ENCODE assay signal across 14 cellular contexts in genomic region chr13:112983042-112983305, GRCh38.
"Had no signal": no experiment of that assay in that cellular context is flagged by ENCODE, and none has a peak within 500 bp of the region (broad histone marks: within the 10 kb centered on the region; RNA-seq: fewer than 3 reads in every experiment).

No MANE protein-coding gene starts in this region.

- ATAC-seq: activated CD4-positive, CD25-positive, alpha-beta regulatory T cell treated with anti-CD3 and anti-CD28 coated beads, Interleukin-2, amount 50 U/mL, for 24 hours; activated CD8-positive, alpha-beta memory T cell treated with anti-CD3 and anti-CD28 coated beads, Interleukin-2, amount 10 ng/mL, durations not matched to agents 7 days and 5 days; activated naive CD4-positive, alpha-beta T cell treated with anti-CD3 and anti-CD28 coated beads, Interleukin-2, amount 50 U/mL, for 72 hours; gastroesophageal sphincter; stimulated activated naive CD8-positive, alpha-beta T cell treated with anti-CD3 and anti-CD28 coated beads, Interleukin-15, amount 100 ng/mL, for 72 hours had no signal

- H3K4me1 ChIP-seq: gastroesophageal sphincter, tibial artery had no signal

- H3K9me3 ChIP-seq: gastroesophageal sphincter, tibial artery had no signal

- H3K27ac ChIP-seq: brain microvascular endothelial cell, tibial artery had no signal

- DNase-seq: activated CD4-positive, alpha-beta T cell treated with anti-CD3 and anti-CD28 coated beads, Interleukin-2, amount 50 U/mL, for 48 hours; activated CD8-positive, alpha-beta memory T cell treated with anti-CD3 and anti-CD28 coated beads, Interleukin-2, amount 10 ng/mL, durations not matched to agents 7 days and 5 days; activated effector memory CD4-positive, alpha-beta T cell treated with Interleukin-2 at 50 U/mL for 16 hours; activated T-cell treated with anti-CD3 and anti-CD28 coated beads, Interleukin-2, amount 50 U/mL, for 24 hours; amniotic stem cell; brain microvascular endothelial cell; hippocampal formation; stimulated activated CD4-positive, alpha-beta T cell treated with anti-CD3 and anti-CD28 coated beads, Interleukin-4, amount 100 ng/mL, for 24 hours; stimulated activated naive CD8-positive, alpha-beta T cell treated with anti-CD3 and anti-CD28 coated beads, Interleukin-15, amount 100 ng/mL, for 72 hours; T-helper 2 cell; tibial artery had no signal

- H3K36me3 ChIP-seq: brain microvascular endothelial cell, gastroesophageal sphincter, tibial artery had no signal
